Comparison of ENCODE assay signal across 10 cellular contexts in the genomic region with DNA sequence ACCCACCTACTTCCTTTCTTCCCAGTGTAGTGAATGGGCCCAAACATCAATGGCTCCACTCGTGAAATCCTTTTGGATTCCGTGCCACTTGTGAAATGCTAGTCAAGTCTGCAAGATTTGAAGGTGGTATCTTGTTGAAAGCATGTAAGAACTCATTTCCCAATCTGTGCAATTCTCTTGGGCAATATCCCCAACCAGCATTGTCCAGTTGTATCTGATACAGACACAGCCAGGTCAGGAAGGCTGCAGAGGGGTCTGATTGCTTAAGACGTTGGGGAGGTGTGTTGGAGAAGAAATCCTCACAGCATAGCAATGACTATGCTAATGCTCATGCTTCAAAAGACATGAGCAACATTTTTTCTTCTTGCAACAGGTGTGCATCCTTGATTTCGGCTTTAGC.
"Had no signal": no experiment of that assay in that cellular context is flagged by ENCODE, and none has a peak within 500 bp of the region (broad histone marks: within the 10 kb centered on the region; RNA-seq: fewer than 3 reads in every experiment).

No MANE protein-coding gene starts in this region.

- H3K4me3 ChIP-seq: GM23248, K562 had no signal

- DNase-seq: GM23248, GOT3, H9, HCEC 1CT, HFFc6, IMR-90, KG1 had no signal

- H3K27ac ChIP-seq: GM23248 had no signal

- H3K9ac ChIP-seq: GM23248 had no signal

- FAIRE-seq: H54, HTR-8/SVneo, K562 had no signal

- H2AFZ ChIP-seq: GM23248 had no signal

- ATAC-seq: K562 had no signal
